Comparison of ENCODE assay signal across 13 cellular contexts in the genomic region with DNA sequence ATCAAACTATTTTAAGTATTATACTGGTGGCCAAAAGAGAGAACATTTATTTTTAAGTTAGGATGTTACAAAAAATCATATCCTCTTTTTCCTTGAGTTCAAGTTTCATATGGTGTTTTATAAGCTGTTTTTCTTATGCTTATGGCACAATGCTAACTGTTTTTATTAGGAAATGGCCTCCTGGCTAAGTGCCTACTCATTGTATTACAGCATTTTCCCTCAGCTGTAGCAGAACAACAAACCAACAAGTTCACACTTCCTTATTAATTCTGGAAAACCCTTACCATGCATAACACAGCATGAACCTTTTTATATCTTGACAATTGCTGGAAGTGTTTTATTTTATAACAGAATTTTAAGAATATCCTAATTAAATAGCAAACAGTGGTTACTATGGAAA.
DNase-seq lines count a peak whose midpoint lies in the region; ATAC-seq and TF ChIP-seq lines count a peak whose summit lies in the region.
"Had no signal": no experiment of that assay in that cellular context is flagged by ENCODE, and none has a peak within 500 bp of the region (broad histone marks: within the 10 kb centered on the region; RNA-seq: fewer than 3 reads in every experiment).

No MANE protein-coding gene starts in this region.

- H3F3A ChIP-seq in GM23248 (ENCODE audit: insufficient read depth), result no peaks in the 10 kb centered on the region

- no peaks in the 10 kb centered on the region for H3K79me2 ChIP-seq in GM23248 (ENCODE audit: insufficient read depth)

- no peak for TF ChIP-seq CTCF in body of pancreas (IDR thresholded peaks at IDR 0.05)
- TF ChIP-seq CTCF in left ventricle myocardium inferior (IDR thresholded peaks at IDR 0.05; ENCODE audit: borderline replicate concordance), result no peak

- intact Hi-C loops in body of pancreas (cut with DNase I), result no loop called here
- intact Hi-C loops in left ventricle myocardium inferior (cut with micrococcal nuclease), result no loop called here
- intact Hi-C loops in sciatic nerve (cut with DNase I), result no loop called here

- H3K9ac ChIP-seq in GM23248, result no peak overlapping the region

- no peak overlapping the region for H3K4me3 ChIP-seq in GM23248
- H3K4me3 ChIP-seq in body of pancreas, result no peak overlapping the region
- peak overlapping the region; percentile 1 for H3K4me3 ChIP-seq in left ventricle myocardium inferior

- H3K4me2 ChIP-seq in GM23248 (ENCODE audit: unreplicated experiment), result no peak overlapping the region

- no peaks in the 10 kb centered on the region for H3K9me2 ChIP-seq in GM23248 (ENCODE audit: insufficient read depth)

- no peaks in the 10 kb centered on the region for H3K9me3 ChIP-seq in GM23248 (ENCODE audit: low read depth)
- no peaks in the 10 kb centered on the region for H3K9me3 ChIP-seq in body of pancreas
- no peaks in the 10 kb centered on the region for H3K9me3 ChIP-seq in left ventricle myocardium inferior (replicated peaks)

- no peaks in the 10 kb centered on the region for H3K4me1 Mint-ChIP-seq in stimulated activated naive CD8-positive, alpha-beta T cell treated with anti-CD3 and anti-CD28 coated beads, Interleukin-15, amount 100 ng/mL, for 72 hours

- H3K27me3 ChIP-seq in GM23248 (replicated peaks; ENCODE audit: insufficient read depth), result no peaks in the 10 kb centered on the region
- no peaks in the 10 kb centered on the region for H3K27me3 ChIP-seq in body of pancreas
- no peaks in the 10 kb centered on the region for H3K27me3 ChIP-seq in left ventricle myocardium inferior (ENCODE audit: low read depth)

- no peaks in the 10 kb centered on the region; the same call in none of the 2 replicates for H3K4me1 ChIP-seq in GM23248 (ENCODE audit: insufficient read depth)
- H3K4me1 ChIP-seq in body of pancreas, result no peaks in the 10 kb centered on the region
- peaks cover 61% of the 10 kb centered on the region for H3K4me1 ChIP-seq in left ventricle myocardium inferior

- ATAC-seq in body of pancreas (peak; percentile 40), sciatic nerve (peak; percentile 59), GM18861 (IDR thresholded peaks at IDR 0.05; ENCODE audit: unreplicated experiment) (no peak)
- no peak for ATAC-seq in stimulated activated naive CD8-positive, alpha-beta T cell treated with anti-CD3 and anti-CD28 coated beads, Interleukin-15, amount 100 ng/mL, for 72 hours
- ATAC-seq: left colon had no signal

- 0 out of 2 replicates have a peak overlapping the region, but pooled peaks have one; percentile 4 for H2AFZ ChIP-seq in GM23248

- H3K36me3 ChIP-seq in GM23248 (ENCODE audit: low read depth) (no peaks in the 10 kb centered on the region), body of pancreas (replicated peaks in 1 of 2; ENCODE audit: insufficient read depth in 1 of 2, low read depth in 2 of 2) (no peaks in the 10 kb centered on the region), left ventricle myocardium inferior (no peaks in the 10 kb centered on the region)

- no peak for TF ChIP-seq POLR2A in body of pancreas (IDR thresholded peaks at IDR 0.05)

- H3K27ac Mint-ChIP-seq in stimulated activated naive CD8-positive, alpha-beta T cell treated with anti-CD3 and anti-CD28 coated beads, Interleukin-15, amount 100 ng/mL, for 72 hours, result no peak overlapping the region

- H3K4me3 Mint-ChIP-seq in stimulated activated naive CD8-positive, alpha-beta T cell treated with anti-CD3 and anti-CD28 coated beads, Interleukin-15, amount 100 ng/mL, for 72 hours, result no peak overlapping the region

- DNase-seq in GM23248 (peak; percentile 27), body of pancreas (peak in 1 of 4 donors; percentile 42), left ventricle myocardium inferior (no peak), sciatic nerve (ENCODE audit: low spot score) (no peak), HT-29 (ENCODE audit: low spot score) (no peak), HuH-7.5 (ENCODE audit: low spot score) (no peak)
- DNase-seq in stimulated activated naive CD8-positive, alpha-beta T cell treated with anti-CD3 and anti-CD28 coated beads, Interleukin-15, amount 100 ng/mL, for 72 hours, result no peak
- DNase-seq: activated T-cell treated with anti-CD3 and anti-CD28 coated beads, Interleukin-2, amount 50 U/mL, for 1 hour; DMS79; head of caudate nucleus; left colon; T-helper 1 cell had no signal

- in situ Hi-C loops in GM23248 (cut with MboI), result loop anchor here (25.0 kb wide), 1 partner anchor 630 kb away; no protein-coding TSS in a partner anchor

- H3K9me3 Mint-ChIP-seq in stimulated activated naive CD8-positive, alpha-beta T cell treated with anti-CD3 and anti-CD28 coated beads, Interleukin-15, amount 100 ng/mL, for 72 hours, result no peaks in the 10 kb centered on the region

- no peaks in the 10 kb centered on the region for H4K20me1 ChIP-seq in GM23248 (ENCODE audit: insufficient read depth)

- peaks cover 15% of the 10 kb centered on the region for H3K27me3 Mint-ChIP-seq in stimulated activated naive CD8-positive, alpha-beta T cell treated with anti-CD3 and anti-CD28 coated beads, Interleukin-15, amount 100 ng/mL, for 72 hours

- H3K27ac ChIP-seq in GM23248, result no peak overlapping the region
- peak overlapping the region in 1 of 4 donors; percentile 14 for H3K27ac ChIP-seq in body of pancreas
- H3K27ac ChIP-seq in left ventricle myocardium inferior (replicated peaks), result peak overlapping the region; percentile 70

Comparison
In these comparisons a context has a peak if more than half of its experiments do, and no peak if none do; other contexts are left out.
1. ATAC-seq: peak in body of pancreas (single experiment) and sciatic nerve (single experiment); none in GM18861 (single experiment) and stimulated activated naive CD8-positive, alpha-beta T cell treated with anti-CD3 and anti-CD28 coated beads, Interleukin-15, amount 100 ng/mL, for 72 hours (single experiment).